Comparison of ENCODE assay signal across 9 cellular contexts in genomic region chr4:56995525-56995924, GRCh38. TPM values are rescaled to one million over a fixed set of nuclear protein-coding genes. Genes with fewer than 3 reads are reported as not detected.
DNase-seq lines count a peak whose midpoint lies in the region; ATAC-seq lines count a peak whose summit lies in the region.
"Had no signal": no experiment of that assay in that cellular context is flagged by ENCODE, and none has a peak within 500 bp of the region (broad histone marks: within the 10 kb centered on the region; RNA-seq: fewer than 3 reads in every experiment).

No MANE protein-coding gene starts in this region.

- ATAC-seq in left colon (peak; percentile 46), HG03097 (IDR thresholded peaks at IDR 0.05; ENCODE audit: low FRiP score, unreplicated experiment) (no peak), HG03457 (IDR thresholded peaks at IDR 0.05; ENCODE audit: unreplicated experiment) (no peak)

- DNase-seq in NCI-H1694 (lab: John Stamatoyannopoulos, UW) (peak; percentile 65), cerebellum (ENCODE audit: low spot score) (peak; percentile 78), left colon (peak in 1 of 2 donors; percentile 59), superior temporal gyrus (ENCODE audit: extremely low spot score) (peak; percentile 94), ecto neural progenitor cell (ENCODE audit: low spot score) (no peak), NCI-H2107 (lab: John Stamatoyannopoulos, UW) (no peak)
- DNase-seq: NCI-H146 had no signal

- intact Hi-C loops in left colon (cut with DNase I, micrococcal nuclease), result no loop called here

RNA-seq across cellular contexts. Expression of gene POLR2B, which starts 16.8 kb away (rescaled TPM):
- 118 TPM for total RNA-seq in cerebellum
- 10 to 100 TPM; 63.3 to 72.1 TPM for total RNA-seq in left colon

RNA-seq across cellular contexts. Expression of gene NOA1, which starts 18.1 kb away (rescaled TPM):
- total RNA-seq in cerebellum, result 12.6 TPM
- total RNA-seq in left colon, result 10 to 100 TPM; 21.9 to 22.3 TPM

Comparison
In these comparisons a context has a peak if more than half of its experiments do, and no peak if none do; other contexts are left out.
1. DNase-seq: peak in NCI-H1694 (single experiment), cerebellum (single experiment) and superior temporal gyrus (single experiment); none in ecto neural progenitor cell (single experiment) and NCI-H2107 (single experiment).